15 cellular contexts compared by ENCODE assay signal in the genomic region with DNA sequence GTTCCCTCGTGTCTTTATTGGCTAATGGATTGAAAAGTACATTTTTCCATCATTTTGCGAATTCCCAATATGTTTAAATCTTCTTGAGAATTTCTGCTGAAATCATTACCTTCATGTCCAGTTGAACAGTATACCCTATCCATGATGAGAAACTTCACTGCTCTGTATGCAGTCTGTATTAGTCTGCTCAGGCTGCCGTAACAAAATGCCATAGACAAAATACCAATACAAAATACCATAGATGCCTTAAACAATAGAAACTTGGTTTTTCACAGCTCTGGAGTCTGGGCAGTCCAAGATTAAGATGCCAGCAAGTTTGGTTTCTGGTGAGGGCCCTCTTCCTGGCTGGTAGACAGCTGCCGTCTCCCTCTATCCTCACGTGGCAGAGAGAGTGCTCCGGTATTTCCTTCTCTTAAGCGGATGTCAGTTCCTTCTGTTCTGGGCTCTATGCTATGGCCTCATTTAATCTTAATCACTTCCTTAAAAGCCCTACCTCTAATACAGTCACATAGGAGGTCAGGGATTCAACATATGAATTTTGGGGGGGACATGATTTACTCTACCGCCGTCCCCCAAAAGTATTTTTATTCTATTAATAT.
"Had no signal": no experiment of that assay in that cellular context is flagged by ENCODE, and none has a peak within 500 bp of the region (broad histone marks: within the 10 kb centered on the region; RNA-seq: fewer than 3 reads in every experiment).

No MANE protein-coding gene starts in this region.

- H3K27ac ChIP-seq: coronary artery, gastroesophageal sphincter, pancreas, testis had no signal

- H3K9me3 ChIP-seq: gastroesophageal sphincter, pancreas, stomach, testis had no signal

- H3K27me3 ChIP-seq: gastroesophageal sphincter, heart right ventricle, pancreas, stomach, testis had no signal

- H3K4me3 ChIP-seq: coronary artery, gastroesophageal sphincter, heart right ventricle, lung, pancreas, stomach, testis had no signal

- H3K36me3 ChIP-seq: gastroesophageal sphincter, heart right ventricle, pancreas, stomach had no signal

- ATAC-seq: activated CD4-positive, CD25-positive, alpha-beta regulatory T cell treated with anti-CD3 and anti-CD28 coated beads, Interleukin-2, amount 50 U/mL, for 24 hours; effector memory CD8-positive, alpha-beta T cell; gastroesophageal sphincter had no signal

- DNase-seq: activated CD4-positive, alpha-beta T cell treated with anti-CD3 and anti-CD28 coated beads, Interleukin-2, amount 50 U/mL, for 1 hour; activated CD8-positive, alpha-beta memory T cell treated with anti-CD3 and anti-CD28 coated beads for 24 hours; activated naive CD8-positive, alpha-beta T cell treated with anti-CD3 and anti-CD28 coated beads, Interleukin-2, amount 10 ng/mL, durations not matched to agents 7 days and 5 days; effector memory CD8-positive, alpha-beta T cell; erythroblast; heart right ventricle; pancreas; stimulated activated CD4-positive, alpha-beta T cell treated with anti-CD3 and anti-CD28 coated beads, Interleukin-12 subunit alpha, Interleukin-12 subunit beta, amount 100 ng/mL, for 4 hours; stimulated activated CD4-positive, alpha-beta T cell treated with anti-CD3 and anti-CD28 coated beads, Interleukin-2, amount 100 ng/mL, for 24 hours; stomach; testis had no signal
